Comparison of ENCODE assay signal across 2 cellular contexts in the genomic region with DNA sequence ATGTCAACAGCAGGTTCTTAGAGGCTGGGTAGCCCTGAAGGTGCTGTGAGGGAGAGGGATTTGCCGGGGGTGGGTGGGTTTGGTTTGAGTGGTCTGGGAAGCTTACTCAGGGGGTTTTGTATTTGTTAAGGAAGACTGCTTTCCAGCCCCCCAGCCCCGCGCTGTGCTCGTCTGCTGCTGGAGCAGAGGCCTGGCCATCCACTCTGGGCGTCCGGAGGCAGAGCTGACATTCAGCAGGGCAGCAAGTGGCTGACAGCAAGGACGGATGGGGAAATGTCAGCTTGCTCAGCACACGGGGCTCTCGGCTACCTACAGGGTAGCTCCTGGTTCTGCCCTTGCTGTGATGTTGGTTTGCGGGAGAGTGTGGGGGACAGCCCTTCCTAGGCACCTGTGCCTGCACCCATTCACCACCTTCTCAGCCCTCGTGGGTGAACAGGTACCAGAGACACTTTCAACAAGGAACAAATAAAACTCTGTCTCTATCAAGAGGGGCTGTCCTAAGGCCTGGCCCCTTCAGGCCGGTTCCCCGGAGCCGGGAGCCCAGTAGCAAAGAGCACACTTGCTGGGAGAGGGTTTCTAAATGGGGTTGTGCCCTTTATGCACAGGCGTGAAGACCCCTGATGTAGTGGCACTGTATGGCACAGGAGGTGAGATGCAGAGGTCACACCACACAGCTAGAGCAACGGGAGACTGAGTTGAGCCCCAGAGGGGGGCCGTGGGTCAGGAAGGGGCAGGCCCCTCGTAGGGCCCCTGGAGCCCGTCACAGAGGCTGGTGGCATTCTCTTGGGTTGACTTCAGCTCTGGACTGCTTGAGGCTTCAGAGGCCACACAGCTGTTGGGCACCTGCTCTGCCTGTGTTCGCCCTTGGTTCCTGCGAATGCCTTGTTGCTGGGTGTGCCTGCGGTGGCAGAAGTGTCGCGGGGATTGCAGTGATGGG.
TF ChIP-seq lines count a peak whose summit lies in the region.

No MANE protein-coding gene starts in this region.

TF ChIP-seq in IMR-90, 13 proteins besides CTCF, POLR2A, EP300 and RAD21:
- TF ChIP-seq MXI1 (IDR thresholded peaks at IDR 0.05; ENCODE audit: borderline replicate concordance, low read depth, low read length) (no peak), CHD1 (IDR thresholded peaks at IDR 0.05; ENCODE audit: low read depth, low read length) (no peak), RCOR1 (IDR thresholded peaks at IDR 0.05; ENCODE audit: insufficient replicate concordance, low read length) (no peak), BHLHE40 (IDR thresholded peaks at IDR 0.05; ENCODE audit: low read depth, low read length) (no peak), SMC3 (IDR thresholded peaks at IDR 0.05; ENCODE audit: low read depth, low read length) (no peak), CEBPB (IDR thresholded peaks at IDR 0.05; ENCODE audit: low read depth, low read length) (no peak), MAFK (IDR thresholded peaks at IDR 0.05; ENCODE audit: low read depth, low read length) (no peak), FOS (IDR thresholded peaks at IDR 0.05; ENCODE audit: low read depth, low read length) (no peak), RFX5 (IDR thresholded peaks at IDR 0.05; ENCODE audit: low read depth, low read length) (no peak)
- TF ChIP-seq, protein P1, sequence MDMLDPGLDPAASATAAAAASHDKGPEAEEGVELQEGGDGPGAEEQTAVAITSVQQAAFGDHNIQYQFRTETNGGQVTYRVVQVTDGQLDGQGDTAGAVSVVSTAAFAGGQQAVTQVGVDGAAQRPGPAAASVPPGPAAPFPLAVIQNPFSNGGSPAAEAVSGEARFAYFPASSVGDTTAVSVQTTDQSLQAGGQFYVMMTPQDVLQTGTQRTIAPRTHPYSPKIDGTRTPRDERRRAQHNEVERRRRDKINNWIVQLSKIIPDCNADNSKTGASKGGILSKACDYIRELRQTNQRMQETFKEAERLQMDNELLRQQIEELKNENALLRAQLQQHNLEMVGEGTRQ (IDR thresholded peaks at IDR 0.05; ENCODE audit: low read depth, low read length): no peak

TF ChIP-seq in K562, 482 proteins besides CTCF, POLR2A, EP300 and RAD21:
- no peak for TF ChIP-seq ZNF431 (CRISPR knock-in tag; IDR thresholded peaks at IDR 0.05)
